Comparison of ENCODE assay signal across 16 cellular contexts in genomic region chr3:73509812-73510211, GRCh38.
DNase-seq lines count a peak whose midpoint lies in the region; ATAC-seq and TF ChIP-seq lines count a peak whose summit lies in the region.
"Had no signal": no experiment of that assay in that cellular context is flagged by ENCODE, and none has a peak within 500 bp of the region (broad histone marks: within the 10 kb centered on the region; RNA-seq: fewer than 3 reads in every experiment).

No MANE protein-coding gene starts in this region.

- no peak for TF ChIP-seq CTCF in prostate gland (IDR thresholded peaks at IDR 0.05)

- intact Hi-C loops in prostate gland (cut with DNase I): loop anchor here (2.0 kb wide), 1 partner anchor 337 kb away; no protein-coding TSS in a partner anchor

- peak overlapping the region; percentile 60 to 78 for H3K27ac ChIP-seq in prostate gland

- WGBS in prostate gland: 38% methylated on average over 7 of the region's 7 CpGs

- H3K27me3 ChIP-seq in prostate gland (replicated peaks; ENCODE audit: insufficient read depth): no peaks in the 10 kb centered on the region

- H3K4me1 ChIP-seq in prostate gland (replicated peaks): peaks cover 31% of the 10 kb centered on the region

- H3K4me3 ChIP-seq in prostate gland: no peak overlapping the region

- no peaks in the 10 kb centered on the region for H3K9me3 ChIP-seq in prostate gland

- peak; percentile 32 for DNase-seq in AG08396 (ENCODE audit: low spot score)
- DNase-seq in NCI-H1048 (lab: John Stamatoyannopoulos, UW): peak; percentile 33
- peak; percentile 40 for DNase-seq in fibroblast of peridontal ligament (ENCODE audit: extremely low read depth)
- DNase-seq in prostate gland (ENCODE audit: low spot score): no peak
- DNase-seq in activated naive CD4-positive, alpha-beta T cell treated with anti-CD3 and anti-CD28 coated beads, Interleukin-2, amount 50 U/mL, for 16 hours: no peak
- DNase-seq: activated gamma-delta T cell; H9; left colon; naive thymus-derived CD4-positive, alpha-beta T cell; NCI-H146; NCI-H446; SIG-M5; stimulated activated naive CD8-positive, alpha-beta T cell treated with anti-CD3 and anti-CD28 coated beads, Interleukin-15, Interleukin-2, amounts not matched to agents 100 U/mL and 50 U/mL, for 24 hours had no signal

- no peak for TF ChIP-seq POLR2A in prostate gland (IDR thresholded peaks at IDR 0.05)

- ATAC-seq in GM21576 (IDR thresholded peaks at IDR 0.05; ENCODE audit: unreplicated experiment) (no peak), HG03442 (IDR thresholded peaks at IDR 0.05; ENCODE audit: unreplicated experiment) (no peak), GM19467 (IDR thresholded peaks at IDR 0.05; ENCODE audit: unreplicated experiment) (no peak)
- ATAC-seq: left colon; naive thymus-derived CD4-positive, alpha-beta T cell; stimulated activated naive CD8-positive, alpha-beta T cell treated with anti-CD3 and anti-CD28 coated beads, Interleukin-15, Interleukin-2, amounts not matched to agents 100 U/mL and 50 U/mL, for 24 hours had no signal

- no peaks in the 10 kb centered on the region for H3K36me3 ChIP-seq in prostate gland

Comparison
In these comparisons a context has a peak if more than half of its experiments do, and no peak if none do; other contexts are left out.
1. DNase-seq: peak in AG08396 (single experiment), NCI-H1048 (single experiment) and fibroblast of peridontal ligament (single experiment); none in prostate gland (single experiment) and activated naive CD4-positive, alpha-beta T cell treated with anti-CD3 and anti-CD28 coated beads, Interleukin-2, amount 50 U/mL, for 16 hours (single experiment).